In genomic region chr19:55463583-55464031, GRCh38 we compare ENCODE assay signal across 20 cellular contexts. TPM values are rescaled to one million over a fixed set of nuclear protein-coding genes. Genes with fewer than 3 reads are reported as not detected.
"Had no signal": no experiment of that assay in that cellular context is flagged by ENCODE, and none has a peak within 500 bp of the region (broad histone marks: within the 10 kb centered on the region; RNA-seq: fewer than 3 reads in every experiment).

No MANE protein-coding gene starts in this region.

- H2AFZ ChIP-seq: parathyroid adenoma had no signal

- H3K79me2 ChIP-seq: parathyroid adenoma had no signal

- H3K27ac ChIP-seq: brain microvascular endothelial cell, lower lobe of right lung, parathyroid adenoma, skin epidermis, stomach, thyroid gland, vagina had no signal

- DNase-seq: activated CD4-positive, alpha-beta memory T cell treated with anti-CD3 and anti-CD28 coated beads, Interleukin-2, amount 10 ng/mL, durations not matched to agents 7 days and 5 days; activated CD4-positive, alpha-beta T cell treated with anti-CD3 and anti-CD28 coated beads for 1 hour; activated gamma-delta T cell; activated T-cell treated with anti-CD3 and anti-CD28 coated beads, Interleukin-2, amount 50 U/mL, for 48 hours; amygdala; brain microvascular endothelial cell; erythroblast; hypothalamus; immature natural killer cell; left cardiac atrium; lower lobe of right lung; midbrain; retina; stomach; thyroid gland had no signal

- H3K4me3 ChIP-seq: lower lobe of right lung, skin epidermis, stomach, thyroid gland, vagina had no signal

- H3K36me3 ChIP-seq: brain microvascular endothelial cell, lower lobe of right lung, stomach, thyroid gland, vagina had no signal

- H3K9me3 Mint-ChIP-seq: activated CD4-positive, alpha-beta memory T cell treated with anti-CD3 and anti-CD28 coated beads, Interleukin-2, amount 10 ng/mL, durations not matched to agents 7 days and 5 days; dendritic cell treated with granulocyte-macrophage colony-stimulating factor and Interleukin-4, amounts not matched to agents 40 ng/mL and 50 ng/mL, for 4 days; immature natural killer cell had no signal

- H3K9me3 ChIP-seq: lower lobe of right lung, stomach, thyroid gland, vagina had no signal

- H3K27me3 ChIP-seq: brain microvascular endothelial cell, stomach, thyroid gland, vagina had no signal

- H3K27me3 Mint-ChIP-seq: activated naive CD8-positive, alpha-beta T cell had no signal

- H3K27ac Mint-ChIP-seq: activated CD4-positive, alpha-beta memory T cell treated with anti-CD3 and anti-CD28 coated beads, Interleukin-2, amount 10 ng/mL, durations not matched to agents 7 days and 5 days; activated naive CD8-positive, alpha-beta T cell had no signal

- H3K4me3 Mint-ChIP-seq: dendritic cell treated with granulocyte-macrophage colony-stimulating factor and Interleukin-4, amounts not matched to agents 40 ng/mL and 50 ng/mL, for 4 days had no signal

- H3K9ac ChIP-seq: parathyroid adenoma had no signal

- H3K36me3 Mint-ChIP-seq: activated naive CD8-positive, alpha-beta T cell; immature natural killer cell had no signal

- ATAC-seq: left cardiac atrium, lower lobe of right lung had no signal

RNA-seq across cellular contexts. Expression of gene C19orf85, which starts 0.9 kb away (rescaled TPM):
- total RNA-seq: activated CD4-positive, alpha-beta memory T cell treated with anti-CD3 and anti-CD28 coated beads, Interleukin-2, amount 10 ng/mL, durations not matched to agents 7 days and 5 days; left cardiac atrium; lower lobe of right lung; stomach; thyroid gland; vagina had no signal
- polyA plus RNA-seq: immature natural killer cell had no signal

RNA-seq across cellular contexts. Expression of gene SHISA7, which starts 20.5 kb away (rescaled TPM):
- total RNA-seq: activated CD4-positive, alpha-beta memory T cell treated with anti-CD3 and anti-CD28 coated beads, Interleukin-2, amount 10 ng/mL, durations not matched to agents 7 days and 5 days; left cardiac atrium; lower lobe of right lung; stomach; thyroid gland had no signal
- polyA plus RNA-seq: immature natural killer cell, stomach had no signal
